Comparison of ENCODE assay signal across 28 cellular contexts in genomic region chr10:77824893-77825292, GRCh38.
"Had no signal": no experiment of that assay in that cellular context is flagged by ENCODE, and none has a peak within 500 bp of the region (broad histone marks: within the 10 kb centered on the region; RNA-seq: fewer than 3 reads in every experiment).

No MANE protein-coding gene starts in this region.

- H3K27me3 Mint-ChIP-seq: activated CD4-positive, alpha-beta memory T cell treated with anti-CD3 and anti-CD28 coated beads, Interleukin-2, amount 10 ng/mL, durations not matched to agents 7 days and 5 days; activated CD4-positive, alpha-beta T cell treated with anti-CD3 and anti-CD28 coated beads, Interleukin-2, amount 10 ng/mL, durations not matched to agents 7 days and 5 days; activated naive CD8-positive, alpha-beta T cell; activated T-cell treated with anti-CD3 and anti-CD28 coated beads, Interleukin-2, amount 50 U/mL, for 24 hours; effector memory CD8-positive, alpha-beta T cell had no signal

- H3K4me3 ChIP-seq: esophagus squamous epithelium, gastroesophageal sphincter had no signal

- H3K9me3 ChIP-seq: esophagus squamous epithelium, gastroesophageal sphincter had no signal

- H3K4me3 Mint-ChIP-seq: activated CD4-positive, alpha-beta memory T cell treated with anti-CD3 and anti-CD28 coated beads, Interleukin-2, amount 10 ng/mL, durations not matched to agents 7 days and 5 days; activated CD4-positive, alpha-beta T cell treated with anti-CD3 and anti-CD28 coated beads, Interleukin-2, amount 10 ng/mL, durations not matched to agents 7 days and 5 days; activated naive CD8-positive, alpha-beta T cell; activated T-cell treated with anti-CD3 and anti-CD28 coated beads, Interleukin-2, amount 50 U/mL, for 24 hours; activated T-cell treated with anti-CD3 and anti-CD28 coated beads, Interleukin-2, amount 50 U/mL, for 72 hours; effector memory CD8-positive, alpha-beta T cell; WTC11 had no signal

- FAIRE-seq: astrocyte, colon, endothelial cell of umbilical vein had no signal

- H3K27ac Mint-ChIP-seq: activated naive CD8-positive, alpha-beta T cell; activated T-cell treated with anti-CD3 and anti-CD28 coated beads, Interleukin-2, amount 50 U/mL, for 24 hours; activated T-cell treated with anti-CD3 and anti-CD28 coated beads, Interleukin-2, amount 50 U/mL, for 72 hours; WTC11 had no signal

- DNase-seq: activated CD4-positive, alpha-beta memory T cell treated with anti-CD3 and anti-CD28 coated beads, Interleukin-2, amount 10 ng/mL, durations not matched to agents 7 days and 5 days; activated CD4-positive, alpha-beta T cell treated with anti-CD3 and anti-CD28 coated beads for 1 hour; activated CD4-positive, alpha-beta T cell treated with anti-CD3 and anti-CD28 coated beads for 4 hours; activated CD4-positive, alpha-beta T cell treated with anti-CD3 and anti-CD28 coated beads, Interleukin-2, amount 10 ng/mL, durations not matched to agents 7 days and 5 days; activated CD4-positive, alpha-beta T cell treated with anti-CD3 and anti-CD28 coated beads, Interleukin-2, amount 50 U/mL, for 4 hours; activated CD8-positive, alpha-beta memory T cell treated with anti-CD3 and anti-CD28 coated beads, Interleukin-2, amount 50 U/mL, for 48 hours; activated gamma-delta T cell; activated naive CD4-positive, alpha-beta T cell; activated naive CD4-positive, alpha-beta T cell treated with anti-CD3 and anti-CD28 coated beads, Interleukin-2, amount 50 U/mL, for 16 hours; activated T-cell treated with anti-CD3 and anti-CD28 coated beads for 4 hours; activated T-cell treated with anti-CD3 and anti-CD28 coated beads, Interleukin-2, amount 50 U/mL, for 24 hours; activated T-cell treated with anti-CD3 and anti-CD28 coated beads, Interleukin-2, amount 50 U/mL, for 72 hours; amniotic stem cell; brain microvascular endothelial cell; cortex of kidney; dermis blood vessel endothelial cell; effector CD4-positive, alpha-beta T cell; effector memory CD8-positive, alpha-beta T cell; esophagus squamous epithelium; foreskin melanocyte had no signal

- H3K27ac ChIP-seq: brain microvascular endothelial cell, epithelial cell of prostate, esophagus squamous epithelium, gastroesophageal sphincter, VCaP had no signal

- H3K9me3 Mint-ChIP-seq: activated CD4-positive, alpha-beta memory T cell treated with anti-CD3 and anti-CD28 coated beads, Interleukin-2, amount 10 ng/mL, durations not matched to agents 7 days and 5 days; activated CD4-positive, alpha-beta T cell treated with anti-CD3 and anti-CD28 coated beads, Interleukin-2, amount 10 ng/mL, durations not matched to agents 7 days and 5 days; activated T-cell treated with anti-CD3 and anti-CD28 coated beads, Interleukin-2, amount 50 U/mL, for 24 hours; activated T-cell treated with anti-CD3 and anti-CD28 coated beads, Interleukin-2, amount 50 U/mL, for 72 hours; effector memory CD8-positive, alpha-beta T cell; WTC11 had no signal

- H3K36me3 Mint-ChIP-seq: activated naive CD8-positive, alpha-beta T cell had no signal

- ATAC-seq: activated T-cell treated with anti-CD3 and anti-CD28 coated beads, Interleukin-2, amount 50 U/mL, for 72 hours; effector memory CD8-positive, alpha-beta T cell; gastroesophageal sphincter; WTC11 had no signal

- H3K27me3 ChIP-seq: brain microvascular endothelial cell, esophagus squamous epithelium, gastroesophageal sphincter had no signal
